12 cellular contexts compared by ENCODE assay signal in the genomic region with DNA sequence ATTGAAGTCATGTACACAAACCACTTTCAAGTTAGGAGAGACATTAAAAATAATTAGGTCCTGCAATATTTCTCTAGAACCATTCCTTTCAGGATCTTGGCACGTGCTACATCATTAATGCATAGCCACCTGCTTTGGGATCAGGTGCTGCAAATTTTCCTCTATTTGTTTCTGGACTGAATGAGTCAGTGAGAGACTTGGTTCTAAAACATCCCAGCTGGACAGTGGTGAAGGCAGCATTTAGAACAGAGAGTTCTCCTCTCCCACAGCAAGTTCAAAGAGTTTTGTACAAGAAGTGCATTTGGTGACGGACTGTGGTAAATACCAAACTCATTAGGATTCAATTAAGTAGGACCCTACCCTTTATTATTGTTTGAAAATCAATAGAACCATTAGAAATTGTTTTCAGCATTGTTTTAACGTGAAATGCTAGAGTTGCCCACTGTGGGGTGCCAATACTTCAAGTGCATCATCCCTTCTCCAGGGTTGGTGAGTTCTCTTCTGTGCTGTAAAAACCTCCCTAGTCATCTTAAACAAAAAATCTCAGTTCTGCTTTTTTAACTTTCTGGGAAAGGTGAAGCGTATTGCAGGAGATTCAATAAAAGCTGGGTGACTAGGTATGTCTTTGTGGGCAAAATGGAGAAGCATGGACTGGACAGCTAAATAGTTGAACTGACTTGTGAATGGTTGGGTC.
DNase-seq lines count a peak whose midpoint lies in the region; ATAC-seq and TF ChIP-seq lines count a peak whose summit lies in the region.
"Had no signal": no experiment of that assay in that cellular context is flagged by ENCODE, and none has a peak within 500 bp of the region (broad histone marks: within the 10 kb centered on the region; RNA-seq: fewer than 3 reads in every experiment).

No MANE protein-coding gene starts in this region.

- H3K27me3 Mint-ChIP-seq in activated T-cell treated with anti-CD3 and anti-CD28 coated beads, Interleukin-2, amount 50 U/mL, for 24 hours, result no peaks in the 10 kb centered on the region

- H3K4me3 ChIP-seq in cardiac muscle cell (no peak overlapping the region), SU-DHL-6 (ENCODE audit: insufficient read depth, low read length, poor library complexity, severe bottlenecking) (no peak overlapping the region), fibroblast of villous mesenchyme (ENCODE audit: low read depth, low read length) (no peak overlapping the region)

- H3K4me1 Mint-ChIP-seq in activated T-cell treated with anti-CD3 and anti-CD28 coated beads, Interleukin-2, amount 50 U/mL, for 24 hours (ENCODE audit: low read depth), result no peaks in the 10 kb centered on the region

- H3K9me2 ChIP-seq in SU-DHL-6 (replicated peaks; ENCODE audit: insufficient read depth, low read length), result no peaks in the 10 kb centered on the region

- TF ChIP-seq CTCF in cardiac muscle cell (IDR thresholded peaks at IDR 0.05; ENCODE audit: low read depth, low read length) (peak; percentile 28), SU-DHL-6 (IDR thresholded peaks at IDR 0.05; ENCODE audit: insufficient read depth, low read length, poor library complexity, severe bottlenecking) (peak; percentile 73), fibroblast of villous mesenchyme (IDR thresholded peaks at IDR 0.05; ENCODE audit: insufficient read depth, low read depth, low read length) (peak; percentile 45)

- H3K36me3 ChIP-seq in cardiac muscle cell, result no peaks in the 10 kb centered on the region
- H3K36me3 ChIP-seq in SU-DHL-6 (ENCODE audit: low read length), result no peaks in the 10 kb centered on the region

- H3K4me3 Mint-ChIP-seq in activated T-cell treated with anti-CD3 and anti-CD28 coated beads, Interleukin-2, amount 50 U/mL, for 24 hours, result no peak overlapping the region

- no peaks in the 10 kb centered on the region for H3K9me3 Mint-ChIP-seq in activated T-cell treated with anti-CD3 and anti-CD28 coated beads, Interleukin-2, amount 50 U/mL, for 24 hours
- H3K9me3 Mint-ChIP-seq: activated T-helper 2 cell treated with anti-CD3 and anti-CD28 coated beads, Interferon-gamma antibody, Interleukin-2, Interleukin-4, amounts not matched to agents 10 μg/mL and 5 μg/mL and 100 μg/mL, durations not matched to agents 14 hours and 24 hours and 36 hours had no signal

- H4K20me1 ChIP-seq in SU-DHL-6 (ENCODE audit: low read depth, low read length), result no peaks in the 10 kb centered on the region

- no peaks in the 10 kb centered on the region for H3K9me3 ChIP-seq in cardiac muscle cell (ENCODE audit: low read depth)
- no peaks in the 10 kb centered on the region for H3K9me3 ChIP-seq in SU-DHL-6 (ENCODE audit: insufficient read depth, low read length)

- H3F3A ChIP-seq in SU-DHL-6 (ENCODE audit: insufficient read depth), result peaks cover 90% of the 10 kb centered on the region

- no peak overlapping the region for H3K27ac Mint-ChIP-seq in activated T-cell treated with anti-CD3 and anti-CD28 coated beads, Interleukin-2, amount 50 U/mL, for 24 hours
- H3K27ac Mint-ChIP-seq: activated T-helper 2 cell treated with anti-CD3 and anti-CD28 coated beads, Interferon-gamma antibody, Interleukin-2, Interleukin-4, amounts not matched to agents 10 μg/mL and 5 μg/mL and 100 μg/mL, durations not matched to agents 14 hours and 24 hours and 36 hours had no signal

- H3K4me2 ChIP-seq in SU-DHL-6 (ENCODE audit: low read depth, low read length, poor library complexity, severe bottlenecking), result peak overlapping the region; percentile 71

- ATAC-seq in HG02642 (IDR thresholded peaks at IDR 0.05; ENCODE audit: poor library complexity, unreplicated experiment), result no peak

- H3K27me3 ChIP-seq in cardiac muscle cell, result no peaks in the 10 kb centered on the region
- H3K27me3 ChIP-seq in SU-DHL-6 (ENCODE audit: low read length), result no peaks in the 10 kb centered on the region

- H3K79me2 ChIP-seq in SU-DHL-6 (ENCODE audit: insufficient read depth, low read length), result peaks cover 4% of the 10 kb centered on the region; the same call in 1 of the 2 replicates

- H3K27ac ChIP-seq in cardiac muscle cell (no peak overlapping the region), SU-DHL-6 (ENCODE audit: low read depth, low read length) (peak overlapping the region; percentile 97)

- peak overlapping the region; percentile 55 for H3K9ac ChIP-seq in SU-DHL-6 (ENCODE audit: low read length)

- H3K4me1 ChIP-seq in cardiac muscle cell (ENCODE audit: low read depth), result peaks cover 15% of the 10 kb centered on the region

- intact Hi-C loops in cardiac septum (cut with DNase I), result no loop called here

- DNase-seq in cardiac muscle cell (ENCODE audit: low read depth in 1 of 2, low spot score in 1 of 2), result peak in 1 of 2 donors; percentile 32
- no peak for DNase-seq in cardiac septum (ENCODE audit: low spot score)
- peak; percentile 28 for DNase-seq in fibroblast of villous mesenchyme (ENCODE audit: low read depth)
- no peak for DNase-seq in stimulated activated CD4-positive, alpha-beta T cell treated with anti-CD3 and anti-CD28 coated beads, Interleukin-1b, Interleukin-23, amount 100 ng/mL, for 48 hours
- no peak for DNase-seq in activated T-cell treated with anti-CD3 and anti-CD28 coated beads, Interleukin-2, amount 50 U/mL, for 24 hours
- DNase-seq in stimulated activated CD4-positive, alpha-beta T cell treated with anti-CD3 and anti-CD28 coated beads, Interleukin-2, amount 100 ng/mL, for 24 hours, result no peak
- DNase-seq: cortex of kidney; NCI-H1105; stimulated activated CD4-positive, alpha-beta T cell treated with anti-CD3 and anti-CD28 coated beads, Interleukin-2, amount 100 ng/mL, for 48 hours had no signal

- no peak overlapping the region for H2AFZ ChIP-seq in SU-DHL-6 (ENCODE audit: low read depth, low read length, severe bottlenecking)

- H3K36me3 Mint-ChIP-seq in activated T-cell treated with anti-CD3 and anti-CD28 coated beads, Interleukin-2, amount 50 U/mL, for 24 hours (ENCODE audit: low read depth), result no peaks in the 10 kb centered on the region
